Comparison of ENCODE assay signal across 24 cellular contexts in the genomic region with DNA sequence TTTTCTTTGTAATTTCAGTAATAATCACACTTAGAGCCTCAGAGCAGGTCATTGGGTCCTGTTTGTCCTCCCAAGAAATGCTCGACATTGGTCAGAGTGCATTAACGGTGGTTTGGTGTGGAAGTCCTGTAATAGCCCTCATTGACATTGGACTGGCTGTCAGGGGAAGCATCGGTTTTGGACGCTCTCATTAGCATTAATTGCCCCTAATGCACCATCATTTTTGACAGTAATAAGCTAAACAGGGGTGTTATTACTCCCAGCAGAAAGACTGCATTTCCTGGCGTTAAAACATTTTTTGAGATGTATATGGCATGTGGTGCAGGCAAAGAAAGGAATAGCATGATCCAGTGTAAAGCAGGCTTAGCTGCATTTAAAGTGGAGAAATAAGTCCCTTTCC. TPM values are rescaled to one million over a fixed set of nuclear protein-coding genes. Genes with fewer than 3 reads are reported as not detected.
DNase-seq lines count a peak whose midpoint lies in the region; ATAC-seq and TF ChIP-seq lines count a peak whose summit lies in the region.
"Had no signal": no experiment of that assay in that cellular context is flagged by ENCODE, and none has a peak within 500 bp of the region (broad histone marks: within the 10 kb centered on the region; RNA-seq: fewer than 3 reads in every experiment).

No MANE protein-coding gene starts in this region.

- 92% methylated on average over 4 to 5 of the region's 5 CpGs for WGBS in endodermal cell (ENCODE audit: insufficient coverage in 1 of 2, insufficient read length in 1 of 2), 2 experiments

- H3K27me3 ChIP-seq in endodermal cell (ENCODE audit: control insufficient read depth, insufficient read depth, low read length, poor library complexity, severe bottlenecking) (no peaks in the 10 kb centered on the region), neural progenitor cell (no peaks in the 10 kb centered on the region)
- H3K27me3 ChIP-seq: breast epithelium had no signal

- H3K9me3 Mint-ChIP-seq in activated naive CD8-positive, alpha-beta T cell (ENCODE audit: low read depth) = no peaks in the 10 kb centered on the region
- H3K9me3 Mint-ChIP-seq in activated naive CD8-positive, alpha-beta T cell treated with anti-CD3 and anti-CD28 coated beads, Interleukin-2, amount 50 U/mL, for 24 hours = no peaks in the 10 kb centered on the region
- H3K9me3 Mint-ChIP-seq in endodermal cell = no peaks in the 10 kb centered on the region
- no peaks in the 10 kb centered on the region for H3K9me3 Mint-ChIP-seq in neural progenitor cell
- H3K9me3 Mint-ChIP-seq: activated T-helper 2 cell treated with anti-CD3 and anti-CD28 coated beads, Interferon-gamma antibody, Interleukin-2, Interleukin-4, amounts not matched to agents 10 μg/mL and 5 μg/mL and 100 μg/mL, durations not matched to agents 14 hours and 24 hours and 36 hours; dendritic cell treated with granulocyte-macrophage colony-stimulating factor and Interleukin-4, amounts not matched to agents 40 ng/mL and 50 ng/mL, for 4 days; memory B cell; natural killer cell treated with Interleukin-12 subunit alpha and Interleukin-12 subunit beta and Interleukin-15 and Interleukin-18, amount 100 ng/mL, for 72 hours; stimulated activated naive CD8-positive, alpha-beta T cell treated with anti-CD3 and anti-CD28 coated beads, Interleukin-15, amount 100 ng/mL, for 72 hours had no signal

- no peak overlapping the region for H2AFZ ChIP-seq in neural progenitor cell (replicated peaks)

- H3K79me2 ChIP-seq in neural progenitor cell (ENCODE audit: low read depth) = peaks cover 37% of the 10 kb centered on the region

- TF ChIP-seq CTCF in endodermal cell (conservative IDR thresholded peaks at IDR 0.05) (no peak), neural progenitor cell (IDR thresholded peaks at IDR 0.05) (no peak), coronary artery (IDR thresholded peaks at IDR 0.05) (no peak)

- peaks cover 88% of the 10 kb centered on the region for H3K36me3 ChIP-seq in endodermal cell (ENCODE audit: control insufficient read depth, insufficient read depth, low read length)
- peaks cover 34% of the 10 kb centered on the region for H3K36me3 ChIP-seq in neural progenitor cell
- H3K36me3 ChIP-seq: breast epithelium had no signal

- H4K20me1 ChIP-seq in neural progenitor cell (ENCODE audit: low read depth) = no peaks in the 10 kb centered on the region

- H3K9ac ChIP-seq in endodermal cell (ENCODE audit: extremely low read depth, low read length, poor library complexity, severe bottlenecking) (no peak overlapping the region), neural progenitor cell (no peak overlapping the region)

- no peak overlapping the region for H3K4me3 Mint-ChIP-seq in activated naive CD8-positive, alpha-beta T cell
- no peak overlapping the region for H3K4me3 Mint-ChIP-seq in activated naive CD8-positive, alpha-beta T cell treated with anti-CD3 and anti-CD28 coated beads, Interleukin-2, amount 50 U/mL, for 24 hours
- H3K4me3 Mint-ChIP-seq in endodermal cell (no peak overlapping the region), neural progenitor cell (no peak overlapping the region)
- H3K4me3 Mint-ChIP-seq: activated CD4-positive, alpha-beta T cell treated with anti-CD3 and anti-CD28 coated beads for 36 hours; activated CD8-positive, alpha-beta memory T cell treated with anti-CD3 and anti-CD28 coated beads, Interleukin-2, amount 10 ng/mL, durations not matched to agents 7 days and 5 days; dendritic cell treated with granulocyte-macrophage colony-stimulating factor and Interleukin-4, amounts not matched to agents 40 ng/mL and 50 ng/mL, for 4 days; memory B cell; natural killer cell treated with Interleukin-12 subunit alpha and Interleukin-12 subunit beta and Interleukin-15 and Interleukin-18, amount 100 ng/mL, for 72 hours; stimulated activated naive CD8-positive, alpha-beta T cell treated with anti-CD3 and anti-CD28 coated beads, Interleukin-15, amount 100 ng/mL, for 72 hours had no signal

- peaks cover 2% of the 10 kb centered on the region for H3K4me1 Mint-ChIP-seq in activated naive CD8-positive, alpha-beta T cell (ENCODE audit: low read depth)
- H3K4me1 Mint-ChIP-seq in activated naive CD8-positive, alpha-beta T cell treated with anti-CD3 and anti-CD28 coated beads, Interleukin-2, amount 50 U/mL, for 24 hours = peaks cover 5% of the 10 kb centered on the region
- H3K4me1 Mint-ChIP-seq in endodermal cell = no peaks in the 10 kb centered on the region
- peaks cover 25% of the 10 kb centered on the region for H3K4me1 Mint-ChIP-seq in neural progenitor cell
- H3K4me1 Mint-ChIP-seq: activated CD4-positive, alpha-beta T cell treated with anti-CD3 and anti-CD28 coated beads for 36 hours; stimulated activated naive CD8-positive, alpha-beta T cell treated with anti-CD3 and anti-CD28 coated beads, Interleukin-15, amount 100 ng/mL, for 72 hours had no signal

- no peak for ATAC-seq in activated naive CD8-positive, alpha-beta T cell treated with anti-CD3 and anti-CD28 coated beads, Interleukin-2, amount 50 U/mL, for 24 hours
- no peak for ATAC-seq in GM21526 (IDR thresholded peaks at IDR 0.05; ENCODE audit: low FRiP score, unreplicated experiment)
- ATAC-seq: activated CD4-positive, alpha-beta T cell treated with anti-CD3 and anti-CD28 coated beads for 36 hours; activated CD8-positive, alpha-beta memory T cell treated with anti-CD3 and anti-CD28 coated beads, Interleukin-2, amount 10 ng/mL, durations not matched to agents 7 days and 5 days; natural killer cell treated with Interleukin-12 subunit alpha and Interleukin-12 subunit beta and Interleukin-15 and Interleukin-18, amount 100 ng/mL, for 72 hours; Right ventricle myocardium inferior; stimulated activated naive CD8-positive, alpha-beta T cell treated with anti-CD3 and anti-CD28 coated beads, Interleukin-15, amount 100 ng/mL, for 72 hours had no signal

- peak overlapping the region; percentile 59 for H3K27ac ChIP-seq in endodermal cell (ENCODE audit: low read depth, low read length)
- H3K27ac ChIP-seq in neural progenitor cell = peak overlapping the region; percentile 69
- peak overlapping the region in 1 of 2 donors; percentile 30 for H3K27ac ChIP-seq in coronary artery
- H3K27ac ChIP-seq: C4-2B, epithelial cell of prostate had no signal

- H3K36me3 Mint-ChIP-seq in activated naive CD8-positive, alpha-beta T cell = peaks cover 4% of the 10 kb centered on the region
- H3K36me3 Mint-ChIP-seq in activated naive CD8-positive, alpha-beta T cell treated with anti-CD3 and anti-CD28 coated beads, Interleukin-2, amount 50 U/mL, for 24 hours (ENCODE audit: low read depth) = peaks cover 55% of the 10 kb centered on the region
- H3K36me3 Mint-ChIP-seq in endodermal cell (ENCODE audit: low read depth) = peaks cover 62% of the 10 kb centered on the region
- peaks cover 34% of the 10 kb centered on the region for H3K36me3 Mint-ChIP-seq in neural progenitor cell

- peaks cover 8% of the 10 kb centered on the region for H3K4me1 ChIP-seq in endodermal cell (ENCODE audit: control insufficient read depth, insufficient read depth, low read length)
- peaks cover 18% of the 10 kb centered on the region for H3K4me1 ChIP-seq in neural progenitor cell
- H3K4me1 ChIP-seq: breast epithelium had no signal

- H3K4me2 ChIP-seq in neural progenitor cell = no peak overlapping the region

- no peak for DNase-seq in activated naive CD8-positive, alpha-beta T cell treated with anti-CD3 and anti-CD28 coated beads, Interleukin-2, amount 50 U/mL, for 24 hours
- DNase-seq in endodermal cell (no peak), neural progenitor cell (ENCODE audit: low spot score) (no peak), CD1c-positive myeloid dendritic cell (ENCODE audit: extremely low spot score) (no peak), midbrain (lab: John Stamatoyannopoulos, UW) (no peak), coronary artery (ENCODE audit: low spot score) (no peak)
- DNase-seq: activated CD4-positive, alpha-beta T cell treated with anti-CD3 and anti-CD28 coated beads for 36 hours; activated CD8-positive, alpha-beta memory T cell treated with anti-CD3 and anti-CD28 coated beads, Interleukin-2, amount 10 ng/mL, durations not matched to agents 7 days and 5 days; NCI-H187 treated with DMSO at 0.1 percent for 48 hours; NCI-H345; NCI-H82; stimulated activated CD4-positive, alpha-beta T cell treated with anti-CD3 and anti-CD28 coated beads, Interleukin-4, amount 100 ng/mL, for 24 hours; stimulated activated naive CD8-positive, alpha-beta T cell treated with anti-CD3 and anti-CD28 coated beads, Interleukin-15, amount 100 ng/mL, for 72 hours had no signal

- peaks cover 24% of the 10 kb centered on the region for H3F3A ChIP-seq in neural progenitor cell (ENCODE audit: low read depth)

- H3K27ac Mint-ChIP-seq in activated naive CD8-positive, alpha-beta T cell = peak overlapping the region; percentile 6
- no peak overlapping the region for H3K27ac Mint-ChIP-seq in activated naive CD8-positive, alpha-beta T cell treated with anti-CD3 and anti-CD28 coated beads, Interleukin-2, amount 50 U/mL, for 24 hours
- H3K27ac Mint-ChIP-seq in endodermal cell = peak overlapping the region; percentile 7
- H3K27ac Mint-ChIP-seq in neural progenitor cell = peak overlapping the region; percentile 8
- H3K27ac Mint-ChIP-seq: activated CD4-positive, alpha-beta T cell treated with anti-CD3 and anti-CD28 coated beads for 36 hours; activated CD8-positive, alpha-beta memory T cell treated with anti-CD3 and anti-CD28 coated beads, Interleukin-2, amount 10 ng/mL, durations not matched to agents 7 days and 5 days; activated T-helper 2 cell treated with anti-CD3 and anti-CD28 coated beads, Interferon-gamma antibody, Interleukin-2, Interleukin-4, amounts not matched to agents 10 μg/mL and 5 μg/mL and 100 μg/mL, durations not matched to agents 14 hours and 24 hours and 36 hours; dendritic cell treated with granulocyte-macrophage colony-stimulating factor and Interleukin-4, amounts not matched to agents 40 ng/mL and 50 ng/mL, for 4 days; memory B cell; natural killer cell treated with Interleukin-12 subunit alpha and Interleukin-12 subunit beta and Interleukin-15 and Interleukin-18, amount 100 ng/mL, for 72 hours had no signal

- H3K4me3 ChIP-seq in endodermal cell (ENCODE audit: low read length) = no peak overlapping the region
- H3K4me3 ChIP-seq in neural progenitor cell = no peak overlapping the region
- H3K4me3 ChIP-seq in coronary artery = no peak overlapping the region
- H3K4me3 ChIP-seq: breast epithelium had no signal

- no peaks in the 10 kb centered on the region for H3K27me3 Mint-ChIP-seq in activated naive CD8-positive, alpha-beta T cell
- H3K27me3 Mint-ChIP-seq in activated naive CD8-positive, alpha-beta T cell treated with anti-CD3 and anti-CD28 coated beads, Interleukin-2, amount 50 U/mL, for 24 hours = no peaks in the 10 kb centered on the region
- H3K27me3 Mint-ChIP-seq in endodermal cell (ENCODE audit: insufficient read depth) (no peaks in the 10 kb centered on the region), neural progenitor cell (ENCODE audit: insufficient read depth, low read depth) (peaks cover 2% of the 10 kb centered on the region)
- H3K27me3 Mint-ChIP-seq: activated CD4-positive, alpha-beta T cell treated with anti-CD3 and anti-CD28 coated beads for 36 hours; activated CD8-positive, alpha-beta memory T cell treated with anti-CD3 and anti-CD28 coated beads, Interleukin-2, amount 10 ng/mL, durations not matched to agents 7 days and 5 days; dendritic cell treated with granulocyte-macrophage colony-stimulating factor and Interleukin-4, amounts not matched to agents 40 ng/mL and 50 ng/mL, for 4 days; memory B cell; natural killer cell treated with Interleukin-12 subunit alpha and Interleukin-12 subunit beta and Interleukin-15 and Interleukin-18, amount 100 ng/mL, for 72 hours; stimulated activated naive CD8-positive, alpha-beta T cell treated with anti-CD3 and anti-CD28 coated beads, Interleukin-15, amount 100 ng/mL, for 72 hours had no signal

- H3K9me3 ChIP-seq in endodermal cell (ENCODE audit: control insufficient read depth, low read length) (no peaks in the 10 kb centered on the region), neural progenitor cell (ENCODE audit: low read depth) (no peaks in the 10 kb centered on the region)
- H3K9me3 ChIP-seq: breast epithelium had no signal

RNA-seq across cellular contexts. Expression of gene MROH8, which starts 40.9 kb away (rescaled TPM):
- total RNA-seq in endodermal cell = 1 to 10 TPM; 1.8 to 2.8 TPM
- polyA plus RNA-seq in endodermal cell (2013, experiment 1 of 2) = 4.3 TPM
- 5.7 TPM for polyA plus RNA-seq in endodermal cell (2013, experiment 2 of 2)
- 2.2 and 3.5 TPM in 2 replicates for total RNA-seq in neural progenitor cell (ENCODE audit: low replicate concordance)

RNA-seq across cellular contexts. Expression of gene RPN2, which starts 41.1 kb away (rescaled TPM):
- 100 to 1,000 TPM; 230 to 242 TPM for total RNA-seq in endodermal cell
- polyA plus RNA-seq in endodermal cell (2013, experiment 1 of 2) = 247 TPM
- 231 TPM for polyA plus RNA-seq in endodermal cell (2013, experiment 2 of 2)
- total RNA-seq in neural progenitor cell (ENCODE audit: low replicate concordance) = 249 and 284 TPM in 2 replicates

RNA-seq across cellular contexts. Expression of gene GHRH, which starts 41.4 kb away (rescaled TPM):
- total RNA-seq in endodermal cell (not detected), neural progenitor cell (ENCODE audit: low replicate concordance) (3.2 TPM in 1 of 2 replicates, not detected in the other)
- polyA plus RNA-seq in endodermal cell (2013, experiment 1 of 2) = 0.78 TPM
- not detected for polyA plus RNA-seq in endodermal cell (2013, experiment 2 of 2)
- total RNA-seq: activated CD4-positive, alpha-beta T cell treated with anti-CD3 and anti-CD28 coated beads for 36 hours; activated CD8-positive, alpha-beta memory T cell treated with anti-CD3 and anti-CD28 coated beads, Interleukin-2, amount 10 ng/mL, durations not matched to agents 7 days and 5 days; activated T-helper 2 cell treated with anti-CD3 and anti-CD28 coated beads, Interferon-gamma antibody, Interleukin-2, Interleukin-4, amounts not matched to agents 10 μg/mL and 5 μg/mL and 100 μg/mL, durations not matched to agents 14 hours and 24 hours and 36 hours; breast epithelium; M059J; natural killer cell treated with Interleukin-12 subunit alpha and Interleukin-12 subunit beta and Interleukin-15 and Interleukin-18, amount 100 ng/mL, for 72 hours; Right ventricle myocardium inferior had no signal
